ENCODE assay signal across 9 cellular contexts in the genomic region with DNA sequence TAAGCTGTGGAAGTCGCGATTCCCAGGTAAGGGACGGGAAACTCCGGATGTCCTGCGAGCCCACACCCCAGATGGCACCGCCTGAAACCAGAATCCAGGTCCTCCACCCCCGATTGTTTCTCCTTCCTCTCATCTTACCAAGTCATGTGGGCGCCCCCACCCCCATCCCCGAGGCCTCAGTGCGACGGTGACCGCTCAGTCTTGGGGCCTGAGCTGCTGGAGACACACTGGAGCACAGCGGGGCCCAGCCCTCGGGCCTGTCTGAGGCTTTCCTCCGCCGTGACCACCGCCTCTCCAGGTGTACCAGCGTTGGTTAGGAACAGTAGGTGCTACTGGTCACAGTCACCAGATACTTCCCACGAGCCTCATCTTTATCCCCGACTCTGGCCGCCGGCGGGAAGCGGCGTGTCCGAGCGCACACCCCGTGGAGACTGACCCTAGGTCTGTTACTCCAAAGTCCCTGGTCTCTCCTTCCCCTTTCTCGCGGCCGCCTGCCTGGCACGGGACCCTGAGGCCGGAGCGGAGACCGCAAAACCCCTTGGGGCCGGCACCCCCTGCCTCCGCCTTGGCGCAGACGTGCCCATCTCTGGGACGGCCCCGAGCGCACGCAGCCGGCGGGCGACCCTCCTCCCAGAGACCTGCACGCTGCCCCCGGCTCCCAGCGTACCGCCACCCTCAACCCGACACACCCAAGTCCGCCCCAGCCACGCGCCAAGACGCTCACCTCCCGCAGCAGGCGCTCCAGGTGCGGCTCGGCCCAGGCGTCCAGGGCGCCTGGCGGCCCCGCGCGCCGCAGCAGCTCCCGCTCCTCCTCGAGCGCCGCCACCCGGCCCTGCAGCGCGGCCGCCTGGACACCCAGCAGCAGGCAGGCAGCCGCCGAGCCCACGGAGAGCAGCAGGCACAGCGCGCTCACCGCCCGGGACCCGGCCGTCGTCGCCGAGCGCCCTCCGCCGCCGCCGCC. TPM values are rescaled to one million over a fixed set of nuclear protein-coding genes. Genes with fewer than 3 reads are reported as not detected.
DNase-seq lines count a peak whose midpoint lies in the region; ATAC-seq, FAIRE-seq and TF ChIP-seq lines count a peak whose summit lies in the region.
"Had no signal": no experiment of that assay in that cellular context is flagged by ENCODE, and none has a peak within 500 bp of the region (broad histone marks: within the 10 kb centered on the region; RNA-seq: fewer than 3 reads in every experiment).

No MANE protein-coding gene starts in this region.

- no peaks in the 10 kb centered on the region for H3K9me3 ChIP-seq in SK-N-SH
- H3K9me3 ChIP-seq in esophagus squamous epithelium: peaks cover 0 to 5% (median under 1%) of the 10 kb centered on the region in 3 donors

- CTCF ChIA-PET in SK-N-SH (lab: Yijun Ruan, JAX): interaction anchor here (0.6 to 11.7 kb wide), 69 partner anchors 8 to 765 kb away, joined by 3 to 265 read pairs (median 4); a partner anchor contains a TSS

- H3K27ac Mint-ChIP-seq in activated CD4-positive, alpha-beta T cell treated with anti-CD3 and anti-CD28 coated beads, Interleukin-2, amount 10 ng/mL, durations not matched to agents 24 days and 14 days: no peak overlapping the region
- H3K27ac Mint-ChIP-seq in natural killer cell: no peak overlapping the region

- H4K20me1 ChIP-seq in SK-N-SH (ENCODE audit: insufficient read depth): no peaks in the 10 kb centered on the region

- intact Hi-C loops in activated CD4-positive, alpha-beta T cell treated with anti-CD3 and anti-CD28 coated beads, Interleukin-2, amount 10 ng/mL, durations not matched to agents 24 days and 14 days (cut with micrococcal nuclease): loop anchor here (1.0 kb wide), 1 partner anchor 37 kb away; no protein-coding TSS in a partner anchor
- intact Hi-C loops in esophagus squamous epithelium (cut with DNase I): loop anchor here (10.0 kb wide), 1 partner anchor 305 kb away; no protein-coding TSS in a partner anchor
- intact Hi-C loops in natural killer cell (cut with micrococcal nuclease): loop anchor here (2.0 kb wide), 1 partner anchor 309 kb away; no protein-coding TSS in a partner anchor

- H3K9me3 Mint-ChIP-seq in activated CD4-positive, alpha-beta T cell treated with anti-CD3 and anti-CD28 coated beads, Interleukin-2, amount 10 ng/mL, durations not matched to agents 24 days and 14 days: peaks cover 7% of the 10 kb centered on the region
- peaks cover 0 to 3% of the 10 kb centered on the region in 2 donors for H3K9me3 Mint-ChIP-seq in natural killer cell

- H3K4me3 Mint-ChIP-seq in activated CD4-positive, alpha-beta T cell treated with anti-CD3 and anti-CD28 coated beads, Interleukin-2, amount 10 ng/mL, durations not matched to agents 24 days and 14 days: peak overlapping the region; percentile 35
- peak overlapping the region; percentile 59 for H3K4me3 Mint-ChIP-seq in natural killer cell

- H3K4me3 ChIP-seq in SK-N-SH (ENCODE audit: low read depth in 2 of 2, low read length in 1 of 2) (peak overlapping the region in 1 of 2 experiments; percentile 57; a peak in 3 of 4 replicates), esophagus squamous epithelium (peak overlapping the region; percentile 39 to 70 (median 48))

- H2AFZ ChIP-seq in SK-N-SH (ENCODE audit: low read depth): no peak overlapping the region

- no peaks in the 10 kb centered on the region for H3F3A ChIP-seq in SK-N-SH (replicated peaks; ENCODE audit: insufficient read depth)

- no peaks in the 10 kb centered on the region; the same call in 1 of the 2 replicates for H3K27me3 ChIP-seq in SK-N-SH (ENCODE audit: insufficient read depth)
- H3K27me3 ChIP-seq in esophagus squamous epithelium: peaks cover 0 to 48% (median 2%) of the 10 kb centered on the region in 4 donors

- no peak for TF ChIP-seq EP300 in SK-N-SH (IDR thresholded peaks at IDR 0.05; ENCODE audit: borderline replicate concordance in 1 of 2, low read depth in 1 of 2, low read length in 1 of 2)

- H3K4me1 Mint-ChIP-seq in activated CD4-positive, alpha-beta T cell treated with anti-CD3 and anti-CD28 coated beads, Interleukin-2, amount 10 ng/mL, durations not matched to agents 24 days and 14 days: peaks cover 3% of the 10 kb centered on the region
- H3K4me1 Mint-ChIP-seq in natural killer cell: peaks cover 0 to 10% of the 10 kb centered on the region in 2 donors

- WGBS in SK-N-SH (ENCODE audit: low lambda C conversion rate): 52% methylated on average over 48 of the region's 91 CpGs
- 32 to 69% methylated on average over 5 to 16 of the region's 91 CpGs for WGBS in esophagus squamous epithelium, 2 donors

- H3K27ac ChIP-seq in SK-N-SH (ENCODE audit: low read depth in 2 of 2, low read length in 1 of 2): peak overlapping the region in 1 of 2 experiments; percentile 65; a peak in 1 of 4 replicates
- peak overlapping the region in 2 of 4 donors; percentile 6 to 18 for H3K27ac ChIP-seq in esophagus squamous epithelium

- TF ChIP-seq CTCF in SK-N-SH (IDR thresholded peaks at IDR 0.05): no peak
- TF ChIP-seq CTCF in esophagus squamous epithelium (IDR thresholded peaks at IDR 0.05): peak in 3 of 6 experiments; percentile 12 to 42 (median 17)
- TF ChIP-seq CTCF in natural killer cell (IDR thresholded peaks at IDR 0.05): no peak

- H3K27me3 Mint-ChIP-seq in activated CD4-positive, alpha-beta T cell treated with anti-CD3 and anti-CD28 coated beads, Interleukin-2, amount 10 ng/mL, durations not matched to agents 24 days and 14 days: peaks cover 51% of the 10 kb centered on the region
- peaks cover 25 to 54% of the 10 kb centered on the region in 2 donors for H3K27me3 Mint-ChIP-seq in natural killer cell (ENCODE audit: low read depth in 2 of 2)

- peak in 1 of 3 donors; percentile 33 for ATAC-seq in natural killer cell
- no peak for ATAC-seq in GM21515 (IDR thresholded peaks at IDR 0.05; ENCODE audit: unreplicated experiment)
- no peak for ATAC-seq in HG02938 (IDR thresholded peaks at IDR 0.05; ENCODE audit: unreplicated experiment)

- peaks cover 10% of the 10 kb centered on the region for H3K36me3 Mint-ChIP-seq in activated CD4-positive, alpha-beta T cell treated with anti-CD3 and anti-CD28 coated beads, Interleukin-2, amount 10 ng/mL, durations not matched to agents 24 days and 14 days (ENCODE audit: low read depth)
- H3K36me3 Mint-ChIP-seq in natural killer cell: peaks cover 8% of the 10 kb centered on the region

- H3K4me2 ChIP-seq in SK-N-SH: no peak overlapping the region

- H3K4me1 ChIP-seq in SK-N-SH (ENCODE audit: control insufficient read depth in 1 of 2, insufficient read depth in 2 of 2, low read depth in 1 of 2, low read length in 1 of 2): peaks cover 0 to 20% of the 10 kb centered on the region in 2 experiments; a peak in 1 of 4 replicates
- peaks cover 14 to 35% (median 20%) of the 10 kb centered on the region in 3 donors for H3K4me1 ChIP-seq in esophagus squamous epithelium

- no peak for FAIRE-seq in GM19239 (lab: Jason Lieb, UNC)
- FAIRE-seq: G401.6 had no signal

- no peaks in the 10 kb centered on the region for H3K79me2 ChIP-seq in SK-N-SH (ENCODE audit: insufficient read depth)

- H3K9ac ChIP-seq in SK-N-SH: no peak overlapping the region

- H3K9me2 ChIP-seq in SK-N-SH: no peaks in the 10 kb centered on the region

- TF ChIP-seq RAD21 in SK-N-SH (IDR thresholded peaks at IDR 0.05; ENCODE audit: low read length): peak; percentile 43

- H3K36me3 ChIP-seq in SK-N-SH (replicated peaks in 1 of 2; ENCODE audit: control insufficient read depth in 1 of 2, insufficient read depth in 2 of 2, low read length in 1 of 2) (no peaks in the 10 kb centered on the region), esophagus squamous epithelium (no peaks in the 10 kb centered on the region)

- no peak for TF ChIP-seq POLR2A in esophagus squamous epithelium (IDR thresholded peaks at IDR 0.05)

- peak; percentile 46 for DNase-seq in activated CD4-positive, alpha-beta T cell treated with anti-CD3 and anti-CD28 coated beads, Interleukin-2, amount 10 ng/mL, durations not matched to agents 24 days and 14 days
- no peak for DNase-seq in activated CD4-positive, alpha-beta T cell treated with anti-CD3 and anti-CD28 coated beads for 1 hour
- DNase-seq in SK-N-SH: peak; percentile 91
- DNase-seq in esophagus squamous epithelium (lab: John Stamatoyannopoulos, UW): no peak
- no peak for DNase-seq in natural killer cell
- no peak for DNase-seq in GM19239 (ENCODE audit: insufficient read length, low spot score)

- POLR2A ChIA-PET in SK-N-SH (lab: Yijun Ruan, JAX): interaction anchor here (0.5 to 2.0 kb wide), 7 partner anchors 39 to 357 kb away, joined by 3 to 6 read pairs (median 4); a partner anchor contains a TSS

TF ChIP-seq in SK-N-SH, 30 proteins besides CTCF, POLR2A, EP300 and RAD21:
- TF ChIP-seq FOSL2 (IDR thresholded peaks at IDR 0.05; ENCODE audit: borderline replicate concordance, low read depth) (no peak), ELF1 (IDR thresholded peaks at IDR 0.05) (no peak), TCF12 (IDR thresholded peaks at IDR 0.05) (no peak), SMC3 (IDR thresholded peaks at IDR 0.05; ENCODE audit: low read depth, low read length) (0 out of 2 replicates have a peak, but pooled peaks have one; percentile 28)

RNA-seq across cellular contexts. Expression of a gene that starts 0.7 kb away (rescaled TPM):
- 0.07 and 0.09 TPM in 2 replicates for total RNA-seq in activated CD4-positive, alpha-beta T cell treated with anti-CD3 and anti-CD28 coated beads, Interleukin-2, amount 10 ng/mL, durations not matched to agents 24 days and 14 days
- polyA plus RNA-seq in SK-N-SH (2012; rRNA removed): 0.03 and 0.10 TPM in 2 replicates
- 0.05 and 0.08 TPM in 2 replicates for polyA plus RNA-seq in SK-N-SH (2012; cell fraction: cytosol; rRNA removed)
- polyA plus RNA-seq in SK-N-SH (2012; cell fraction: nucleus; rRNA removed): 0.05 and 0.14 TPM in 2 replicates
- total RNA-seq in esophagus squamous epithelium (1 to 10 TPM in 1 of 4 donors, under 1 TPM in 2, not detected in 1; 0.41 to 1.5 (median 0.44) TPM), natural killer cell (under 1 TPM in 1 of 3 donors, not detected in 2; 0.15 TPM)

RNA-seq across cellular contexts. Expression of a gene that starts 37.4 kb away (rescaled TPM):
- 26.0 and 26.1 TPM in 2 replicates for total RNA-seq in activated CD4-positive, alpha-beta T cell treated with anti-CD3 and anti-CD28 coated beads, Interleukin-2, amount 10 ng/mL, durations not matched to agents 24 days and 14 days
- 7.5 and 10.1 TPM in 2 replicates for polyA plus RNA-seq in SK-N-SH (2012; rRNA removed)
- 4.6 and 5.3 TPM in 2 replicates for polyA plus RNA-seq in SK-N-SH (2012; cell fraction: cytosol; rRNA removed)
- polyA plus RNA-seq in SK-N-SH (2012; cell fraction: nucleus; rRNA removed): 19.8 and 43.7 TPM in 2 replicates
- total RNA-seq in esophagus squamous epithelium (10 to 100 TPM in 2 of 4 donors, 1 to 10 TPM in 2; 5.2 to 38.5 (median 12.6) TPM), natural killer cell (10 to 100 TPM; 71.2 to 81.8 (median 78.0) TPM)

Comparison
In these comparisons a context has a peak if more than half of its experiments do, and no peak if none do; other contexts are left out.
1. DNase-seq: peak in activated CD4-positive, alpha-beta T cell treated with anti-CD3 and anti-CD28 coated beads, Interleukin-2, amount 10 ng/mL, durations not matched to agents 24 days and 14 days (single experiment) and SK-N-SH (single experiment); none in activated CD4-positive, alpha-beta T cell treated with anti-CD3 and anti-CD28 coated beads for 1 hour (single experiment), esophagus squamous epithelium (single experiment), natural killer cell (single experiment) and GM19239 (single experiment).